ENCODE assay signal across 17 cellular contexts in genomic region chr2:207601774-207602173, GRCh38. TPM values are rescaled to one million over a fixed set of nuclear protein-coding genes. Genes with fewer than 3 reads are reported as not detected.
DNase-seq lines count a peak whose midpoint lies in the region; ATAC-seq, FAIRE-seq and TF ChIP-seq lines count a peak whose summit lies in the region.
"Had no signal": no experiment of that assay in that cellular context is flagged by ENCODE, and none has a peak within 500 bp of the region (broad histone marks: within the 10 kb centered on the region; RNA-seq: fewer than 3 reads in every experiment).

No MANE protein-coding gene starts in this region.

- DNase-seq in CD4-positive, CD25-positive, alpha-beta regulatory T cell, result no peak
- no peak for DNase-seq in CD8-positive, alpha-beta T cell
- no peak for DNase-seq in activated T-helper 2 cell treated with anti-CD3 and anti-CD28 coated beads, Interferon-gamma antibody, Interleukin-2, Interleukin-4, amounts not matched to agents 10 μg/mL and 5 μg/mL and 100 μg/mL, durations not matched to agents 14 hours and 24 hours and 36 hours (ENCODE audit: low spot score)
- DNase-seq in NCI-H510A treated with DMSO at 0.1 percent for 48 hours (lab: John Stamatoyannopoulos, UW), result no peak
- DNase-seq in D341Med (ENCODE audit: low spot score), result no peak
- DNase-seq: activated CD4-positive, alpha-beta T cell treated with anti-CD3 and anti-CD28 coated beads for 1 hour; activated gamma-delta T cell; COR-L47; effector CD8-positive, alpha-beta T cell; esophagus squamous epithelium; NCI-H1105; stimulated activated CD4-positive, alpha-beta T cell treated with anti-CD3 and anti-CD28 coated beads, Interleukin-4, amount 100 ng/mL, for 24 hours; upper lobe of left lung had no signal

- H3K9me3 Mint-ChIP-seq in CD4-positive, CD25-positive, alpha-beta regulatory T cell, result no peaks in the 10 kb centered on the region
- no peaks in the 10 kb centered on the region for H3K9me3 Mint-ChIP-seq in CD8-positive, alpha-beta T cell
- no peaks in the 10 kb centered on the region for H3K9me3 Mint-ChIP-seq in activated T-helper 2 cell treated with anti-CD3 and anti-CD28 coated beads, Interferon-gamma antibody, Interleukin-2, Interleukin-4, amounts not matched to agents 10 μg/mL and 5 μg/mL and 100 μg/mL, durations not matched to agents 14 hours and 24 hours and 36 hours

- H3K27ac Mint-ChIP-seq in CD4-positive, CD25-positive, alpha-beta regulatory T cell, result peak overlapping the region in 2 of 3 donors; percentile 15 to 66
- H3K27ac Mint-ChIP-seq in CD8-positive, alpha-beta T cell, result peak overlapping the region; percentile 47
- H3K27ac Mint-ChIP-seq in activated T-helper 2 cell treated with anti-CD3 and anti-CD28 coated beads, Interferon-gamma antibody, Interleukin-2, Interleukin-4, amounts not matched to agents 10 μg/mL and 5 μg/mL and 100 μg/mL, durations not matched to agents 14 hours and 24 hours and 36 hours, result peak overlapping the region; percentile 39

- peak; percentile 64 for FAIRE-seq in islet of Langerhans (lab: Jason Lieb, UNC)
- FAIRE-seq: HepG2 had no signal

- no peak overlapping the region for H3K4me3 ChIP-seq in CD4-positive, CD25-positive, alpha-beta regulatory T cell (ENCODE audit: low read depth, low read length)
- H3K4me3 ChIP-seq in CD8-positive, alpha-beta T cell (ENCODE audit: low read depth, low read length), result no peak overlapping the region
- H3K4me3 ChIP-seq: esophagus squamous epithelium, SK-N-MC, upper lobe of left lung had no signal

- peaks cover 20% of the 10 kb centered on the region for H3K36me3 ChIP-seq in CD4-positive, CD25-positive, alpha-beta regulatory T cell (ENCODE audit: control insufficient read depth, insufficient read depth, low read length)
- H3K36me3 ChIP-seq in CD8-positive, alpha-beta T cell (ENCODE audit: insufficient read depth, low read length), result no peaks in the 10 kb centered on the region

- no peaks in the 10 kb centered on the region for H3K27me3 ChIP-seq in CD4-positive, CD25-positive, alpha-beta regulatory T cell (ENCODE audit: control insufficient read depth, insufficient read depth, low read length)
- no peaks in the 10 kb centered on the region for H3K27me3 ChIP-seq in CD8-positive, alpha-beta T cell (ENCODE audit: insufficient read depth, low read length)
- H3K27me3 ChIP-seq: esophagus squamous epithelium, upper lobe of left lung had no signal

- no peak overlapping the region for H3K27ac ChIP-seq in CD4-positive, CD25-positive, alpha-beta regulatory T cell (ENCODE audit: insufficient read depth, low read length, poor library complexity, severe bottlenecking)
- H3K27ac ChIP-seq in CD8-positive, alpha-beta T cell (ENCODE audit: low read depth, low read length), result no peak overlapping the region
- H3K27ac ChIP-seq: esophagus squamous epithelium, SK-N-MC, upper lobe of left lung had no signal

- peaks cover 28% of the 10 kb centered on the region for H3K36me3 Mint-ChIP-seq in CD4-positive, CD25-positive, alpha-beta regulatory T cell
- peaks cover 27% of the 10 kb centered on the region for H3K36me3 Mint-ChIP-seq in CD8-positive, alpha-beta T cell
- H3K36me3 Mint-ChIP-seq in activated T-helper 2 cell treated with anti-CD3 and anti-CD28 coated beads, Interferon-gamma antibody, Interleukin-2, Interleukin-4, amounts not matched to agents 10 μg/mL and 5 μg/mL and 100 μg/mL, durations not matched to agents 14 hours and 24 hours and 36 hours (ENCODE audit: low read depth), result peaks cover 52% of the 10 kb centered on the region

- intact Hi-C loops in CD8-positive, alpha-beta T cell (cut with DNase I, micrococcal nuclease), result no loop called here
- intact Hi-C loops in activated T-helper 2 cell treated with anti-CD3 and anti-CD28 coated beads, Interferon-gamma antibody, Interleukin-2, Interleukin-4, amounts not matched to agents 10 μg/mL and 5 μg/mL and 100 μg/mL, durations not matched to agents 14 hours and 24 hours and 36 hours (cut with micrococcal nuclease), result no loop called here

- H3K4me1 Mint-ChIP-seq in CD4-positive, CD25-positive, alpha-beta regulatory T cell, result peaks cover 13 to 38% (median 27%) of the 10 kb centered on the region in 4 donors
- peaks cover 26% of the 10 kb centered on the region for H3K4me1 Mint-ChIP-seq in CD8-positive, alpha-beta T cell (ENCODE audit: low read depth)
- H3K4me1 Mint-ChIP-seq in activated T-helper 2 cell treated with anti-CD3 and anti-CD28 coated beads, Interferon-gamma antibody, Interleukin-2, Interleukin-4, amounts not matched to agents 10 μg/mL and 5 μg/mL and 100 μg/mL, durations not matched to agents 14 hours and 24 hours and 36 hours (ENCODE audit: low read depth), result peaks cover 17% of the 10 kb centered on the region

- CTCF ChIA-PET in CD8-positive, alpha-beta T cell (lab: Charles Lee), result interaction anchor here (0.7 to 1.4 kb wide), 3 partner anchors 12 to 144 kb away, joined by 3 to 4 read pairs (median 3); no protein-coding TSS in a partner anchor

- no peaks in the 10 kb centered on the region for H3K9me3 ChIP-seq in CD4-positive, CD25-positive, alpha-beta regulatory T cell (ENCODE audit: control insufficient read depth in 2 of 2, low read length in 2 of 2)
- H3K9me3 ChIP-seq in CD8-positive, alpha-beta T cell (ENCODE audit: low read length), result no peaks in the 10 kb centered on the region
- H3K9me3 ChIP-seq: esophagus squamous epithelium, upper lobe of left lung had no signal

- ATAC-seq in CD4-positive, CD25-positive, alpha-beta regulatory T cell (ENCODE audit: low read depth in 2 of 2), result no peak
- no peak for ATAC-seq in CD8-positive, alpha-beta T cell
- no peak for ATAC-seq in GM21515 (IDR thresholded peaks at IDR 0.05; ENCODE audit: unreplicated experiment)
- ATAC-seq: HepG2 had no signal

- peak overlapping the region in 1 of 4 donors; percentile 27 for H3K4me3 Mint-ChIP-seq in CD4-positive, CD25-positive, alpha-beta regulatory T cell
- H3K4me3 Mint-ChIP-seq in CD8-positive, alpha-beta T cell, result no peak overlapping the region
- no peak overlapping the region for H3K4me3 Mint-ChIP-seq in activated T-helper 2 cell treated with anti-CD3 and anti-CD28 coated beads, Interferon-gamma antibody, Interleukin-2, Interleukin-4, amounts not matched to agents 10 μg/mL and 5 μg/mL and 100 μg/mL, durations not matched to agents 14 hours and 24 hours and 36 hours (ENCODE audit: low read depth)

- H3K27me3 Mint-ChIP-seq in CD4-positive, CD25-positive, alpha-beta regulatory T cell, result no peaks in the 10 kb centered on the region
- H3K27me3 Mint-ChIP-seq in CD8-positive, alpha-beta T cell (ENCODE audit: low read depth), result no peaks in the 10 kb centered on the region
- no peaks in the 10 kb centered on the region for H3K27me3 Mint-ChIP-seq in activated T-helper 2 cell treated with anti-CD3 and anti-CD28 coated beads, Interferon-gamma antibody, Interleukin-2, Interleukin-4, amounts not matched to agents 10 μg/mL and 5 μg/mL and 100 μg/mL, durations not matched to agents 14 hours and 24 hours and 36 hours (ENCODE audit: low read depth)

- H3K4me1 ChIP-seq in CD4-positive, CD25-positive, alpha-beta regulatory T cell (ENCODE audit: control insufficient read depth, insufficient read depth, low read length, poor library complexity, severe bottlenecking), result no peaks in the 10 kb centered on the region
- H3K4me1 ChIP-seq in CD8-positive, alpha-beta T cell (ENCODE audit: insufficient read depth, low read length), result no peaks in the 10 kb centered on the region
- H3K4me1 ChIP-seq: esophagus squamous epithelium, upper lobe of left lung had no signal

- TF ChIP-seq CTCF in CD8-positive, alpha-beta T cell (IDR thresholded peaks at IDR 0.05), result no peak

- POLR2A ChIA-PET in CD8-positive, alpha-beta T cell (lab: Charles Lee), result interaction anchor here (0.5 to 0.7 kb wide), 3 partner anchors 14 to 69 kb away, joined by 3 read pairs; no protein-coding TSS in a partner anchor

RNA-seq across cellular contexts. Expression of gene METTL21A, which starts 23.4 kb away (rescaled TPM):
- total RNA-seq in CD4-positive, CD25-positive, alpha-beta regulatory T cell, result 13.7 TPM
- polyA plus RNA-seq in CD4-positive, CD25-positive, alpha-beta regulatory T cell, result 10 to 100 TPM; 21.7 to 29.7 (median 23.0) TPM
- total RNA-seq in CD8-positive, alpha-beta T cell, result 10 to 100 TPM; 12.3 to 12.4 TPM
- 32.1 and 35.1 TPM in 2 replicates for total RNA-seq in activated T-helper 2 cell treated with anti-CD3 and anti-CD28 coated beads, Interferon-gamma antibody, Interleukin-2, Interleukin-4, amounts not matched to agents 10 μg/mL and 5 μg/mL and 100 μg/mL, durations not matched to agents 14 hours and 24 hours and 36 hours
